Comparison of ENCODE assay signal across 6 cellular contexts in genomic region chr10:119096641-119097415, GRCh38. TPM values are rescaled to one million over a fixed set of nuclear protein-coding genes. Genes with fewer than 3 reads are reported as not detected.
DNase-seq lines count a peak whose midpoint lies in the region; ATAC-seq and TF ChIP-seq lines count a peak whose summit lies in the region.
"Not testable (repeated sequence)": the region's sequence is repeated elsewhere in the genome, so short reads cannot be mapped to it uniquely, and the experiment has no call there.

No MANE protein-coding gene starts in this region.

- H3K4me2 ChIP-seq in mammary epithelial cell (ENCODE audit: insufficient read depth, low read depth, low read length), result not testable (repeated sequence)

- TF ChIP-seq POLR2A in sigmoid colon (IDR thresholded peaks at IDR 0.05), result not testable (repeated sequence)

- WGBS in mammary epithelial cell (ENCODE audit: low coverage, missing lambda C conversion rate), result 97% methylated on average over 9 of the region's 12 CpGs
- WGBS in sigmoid colon, 2 donors, result 96 to 97% methylated on average over 12 of the region's 12 CpGs

- H4K20me1 ChIP-seq in mammary epithelial cell (ENCODE audit: insufficient read depth, low read length), result not testable (repeated sequence)

- dilution Hi-C loops in mammary epithelial cell (cut with HindIII; ENCODE audit: low sequenced_read_pairs), result not testable (repeated sequence)

- not testable (repeated sequence) for H2AFZ ChIP-seq in mammary epithelial cell (ENCODE audit: low read depth, low read length)

- not testable (repeated sequence) for H3K4me3 ChIP-seq in CD4-positive, alpha-beta memory T cell (ENCODE audit: low read length in 2 of 2); mammary epithelial cell (replicated peaks in 1 of 3; ENCODE audit: insufficient read depth in 1 of 3, low read depth in 2 of 3, low read length in 3 of 3); sigmoid colon

- intact Hi-C loops in CD4-positive, alpha-beta memory T cell (cut with micrococcal nuclease); mammary epithelial cell (cut with micrococcal nuclease); sigmoid colon (cut with DNase I): not testable (repeated sequence)

- DNase-seq in CD4-positive, alpha-beta memory T cell; T-helper 17 cell; mammary epithelial cell; effector memory CD8-positive, alpha-beta T cell: not testable (repeated sequence)
- DNase-seq in kidney tubule cell (ENCODE audit: low spot score), result peak; percentile 32
- peak; percentile 7 for DNase-seq in sigmoid colon

- H3K27me3 ChIP-seq in CD4-positive, alpha-beta memory T cell (ENCODE audit: insufficient read depth, low read length); mammary epithelial cell (ENCODE audit: insufficient read depth, low read length); sigmoid colon: not testable (repeated sequence)

- peaks cover 27 to 60% (median 41%) of the 10 kb centered on the region in 4 donors for H3K4me1 Mint-ChIP-seq in CD4-positive, alpha-beta memory T cell
- H3K4me1 Mint-ChIP-seq in T-helper 17 cell, result peaks cover 30% of the 10 kb centered on the region
- peaks cover 18 to 33% of the 10 kb centered on the region in 2 donors for H3K4me1 Mint-ChIP-seq in effector memory CD8-positive, alpha-beta T cell (ENCODE audit: low read depth in 2 of 2)

- POLR2A ChIA-PET in CD4-positive, alpha-beta memory T cell (lab: Charles Lee; ENCODE audit: partially characterized antibody), result interaction anchor here (1.7 to 9.5 kb wide), 4 partner anchors 6 to 34 kb away, joined by 3 to 169 read pairs (median 28); partner anchors contain the start of genes DENND10 and EIF3A

- not testable (repeated sequence) for H3K9me3 ChIP-seq in CD4-positive, alpha-beta memory T cell (ENCODE audit: control insufficient read depth in 1 of 2, low read length in 2 of 2); T-helper 17 cell (ENCODE audit: control insufficient read depth, low read length, poor library complexity, severe bottlenecking); mammary epithelial cell (replicated peaks; ENCODE audit: insufficient read depth, low read length); sigmoid colon

- not testable (repeated sequence) for H3K36me3 ChIP-seq in CD4-positive, alpha-beta memory T cell (ENCODE audit: insufficient read depth, low read length); mammary epithelial cell (ENCODE audit: insufficient read depth, low read length); sigmoid colon

- peak overlapping the region in 4 of 7 donors; percentile 90 to 94 (median 92) for H3K27ac Mint-ChIP-seq in CD4-positive, alpha-beta memory T cell
- H3K27ac Mint-ChIP-seq in T-helper 17 cell, result peak overlapping the region; percentile 99
- H3K27ac Mint-ChIP-seq in effector memory CD8-positive, alpha-beta T cell, result peak overlapping the region; percentile 18 to 88

- H3K27me3 Mint-ChIP-seq in CD4-positive, alpha-beta memory T cell; T-helper 17 cell; effector memory CD8-positive, alpha-beta T cell: not testable (repeated sequence)

- BruUV-seq in mammary epithelial cell (replicated peaks; lab: Mats Ljungman, UMichigan), result TSS peak; percentile 53

- H3K9me3 Mint-ChIP-seq in CD4-positive, alpha-beta memory T cell; effector memory CD8-positive, alpha-beta T cell: not testable (repeated sequence)

- ATAC-seq in T-helper 17 cell; effector memory CD8-positive, alpha-beta T cell (replicated peaks): not testable (repeated sequence)

- not testable (repeated sequence) for TF ChIP-seq CTCF in mammary epithelial cell (conservative IDR thresholded peaks at IDR 0.05 in 1 of 2, IDR thresholded peaks at IDR 0.05 in 1 of 2; ENCODE audit: extremely low read depth in 1 of 2, insufficient read depth in 1 of 2, low read depth in 1 of 2, low read length in 2 of 2); sigmoid colon (IDR thresholded peaks at IDR 0.05)

- H3K79me2 ChIP-seq in mammary epithelial cell (ENCODE audit: insufficient read depth, low read length), result not testable (repeated sequence)

- H3K36me3 Mint-ChIP-seq in CD4-positive, alpha-beta memory T cell; T-helper 17 cell (ENCODE audit: low read depth); effector memory CD8-positive, alpha-beta T cell (ENCODE audit: insufficient read depth): not testable (repeated sequence)

- not testable (repeated sequence) for H3K4me3 Mint-ChIP-seq in CD4-positive, alpha-beta memory T cell; T-helper 17 cell; effector memory CD8-positive, alpha-beta T cell

- H3K4me1 ChIP-seq in CD4-positive, alpha-beta memory T cell (ENCODE audit: insufficient read depth, low read length), result peaks cover 61% of the 10 kb centered on the region
- peaks cover 17% of the 10 kb centered on the region for H3K4me1 ChIP-seq in mammary epithelial cell (ENCODE audit: insufficient read depth, low read length)
- not testable (repeated sequence) for H3K4me1 ChIP-seq in sigmoid colon

- TF ChIP-seq EP300 in sigmoid colon (IDR thresholded peaks at IDR 0.05), result not testable (repeated sequence)

- CTCF ChIA-PET in CD4-positive, alpha-beta memory T cell (lab: Charles Lee; ENCODE audit: partially characterized antibody), result interaction anchor here (1.2 to 2.5 kb wide), 2 partner anchors 10 to 14 kb away, joined by 3 to 9 read pairs; no protein-coding TSS in a partner anchor
- CTCF ChIA-PET in mammary epithelial cell (lab: Charles Lee; ENCODE audit: low non-redundant PET), result not testable (repeated sequence)

- H3K9ac ChIP-seq in mammary epithelial cell (ENCODE audit: insufficient read depth, low read length), result not testable (repeated sequence)

- H3K27ac ChIP-seq in CD4-positive, alpha-beta memory T cell (ENCODE audit: low read depth, low read length); mammary epithelial cell (ENCODE audit: insufficient read depth, low read depth, low read length); sigmoid colon: not testable (repeated sequence)

- in situ Hi-C loops in mammary epithelial cell (cut with MboI; ENCODE audit: low sequenced_read_pairs in 2 of 2), result not testable (repeated sequence)

RNA-seq across cellular contexts. Expression of gene DENND10, which starts 7.1 kb away (rescaled TPM):
- 10 to 100 TPM; 48.0 to 53.4 TPM for total RNA-seq in CD4-positive, alpha-beta memory T cell
- polyA plus RNA-seq in CD4-positive, alpha-beta memory T cell, result 10 to 100 TPM; 54.9 to 76.7 TPM
- total RNA-seq in T-helper 17 cell (10 to 100 TPM; 37.4 to 52.1 TPM), mammary epithelial cell (10 to 100 TPM; 39.9 to 61.3 TPM), sigmoid colon (10 to 100 TPM; 35.0 to 51.3 (median 39.3) TPM)
- polyA plus RNA-seq in mammary epithelial cell (51.5 TPM), sigmoid colon (10 to 100 TPM; 25.8 to 44.6 (median 43.2) TPM)
- 57.5 TPM for polyA minus RNA-seq in mammary epithelial cell

RNA-seq across cellular contexts. Expression of gene EIF3A, which starts 16.2 kb away (rescaled TPM):
- total RNA-seq in CD4-positive, alpha-beta memory T cell, result 100 to 1,000 TPM; 122 to 129 TPM
- polyA plus RNA-seq in CD4-positive, alpha-beta memory T cell, result 10 to 100 TPM; 29.8 to 81.7 TPM
- total RNA-seq in T-helper 17 cell (100 to 1,000 TPM; 149 to 169 TPM), mammary epithelial cell (100 to 1,000 TPM; 115 to 170 TPM), sigmoid colon (100 to 1,000 TPM in 3 of 4 donors, 10 to 100 TPM in 1; 98.4 to 135 (median 110) TPM)
- polyA plus RNA-seq in mammary epithelial cell (23.1 TPM), sigmoid colon (10 to 100 TPM; 27.5 to 71.0 (median 33.0) TPM)
- polyA minus RNA-seq in mammary epithelial cell, result 129 TPM
